35 cellular contexts compared by ENCODE assay signal in the genomic region with DNA sequence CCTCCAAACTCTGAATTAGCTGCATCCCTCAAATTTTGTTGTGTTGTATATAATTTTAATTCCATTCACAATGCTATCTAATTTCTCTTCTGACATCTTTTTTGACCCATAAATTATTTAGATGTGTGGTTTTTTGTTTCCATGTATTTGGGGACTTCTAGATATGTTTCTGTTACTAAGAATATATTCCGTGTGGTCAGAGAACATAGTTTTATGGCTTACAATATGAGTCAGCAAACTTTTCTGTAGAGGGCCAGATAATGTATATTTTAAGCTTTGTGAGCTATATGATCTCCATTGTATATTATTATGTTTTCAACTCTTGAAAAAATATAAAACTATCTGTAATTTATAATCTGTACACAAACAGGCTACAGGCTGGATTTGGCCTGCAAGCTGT.
"Had no signal": no experiment of that assay in that cellular context is flagged by ENCODE, and none has a peak within 500 bp of the region (broad histone marks: within the 10 kb centered on the region; RNA-seq: fewer than 3 reads in every experiment).

No MANE protein-coding gene starts in this region.

- ATAC-seq: activated CD4-positive, CD25-positive, alpha-beta regulatory T cell treated with anti-CD3 and anti-CD28 coated beads, Interleukin-2, amount 50 U/mL, for 24 hours; activated naive CD8-positive, alpha-beta T cell treated with anti-CD3 and anti-CD28 coated beads, Interleukin-2, amount 50 U/mL, for 24 hours; body of pancreas; effector memory CD8-positive, alpha-beta T cell; foreskin keratinocyte; gastrocnemius medialis; heart left ventricle; T-helper 17 cell had no signal

- DNase-seq: activated B cell treated with CpG ODN at 0.5 μM for 24 hours; activated CD4-positive, alpha-beta T cell treated with anti-CD3 and anti-CD28 coated beads for 48 hours; activated CD4-positive, alpha-beta T cell treated with anti-CD3 and anti-CD28 coated beads, Interleukin-2, amount 50 U/mL, for 1 hour; activated CD4-positive, alpha-beta T cell treated with anti-CD3 and anti-CD28 coated beads, Interleukin-2, amount 50 U/mL, for 48 hours; activated CD8-positive, alpha-beta memory T cell treated with anti-CD3 and anti-CD28 coated beads, Interleukin-2, amount 50 U/mL, for 4 hours; activated effector memory CD4-positive, alpha-beta T cell treated with anti-CD3 and anti-CD28 coated beads, Interleukin-2, amount 50 U/mL, for 16 hours; activated naive CD4-positive, alpha-beta T cell treated with anti-CD3 and anti-CD28 coated beads for 36 hours; activated naive CD8-positive, alpha-beta T cell treated with anti-CD3 and anti-CD28 coated beads for 36 hours; activated naive CD8-positive, alpha-beta T cell treated with anti-CD3 and anti-CD28 coated beads, Interleukin-2, amount 50 U/mL, for 24 hours; activated T-cell treated with anti-CD3 and anti-CD28 coated beads, Interleukin-2, amount 50 U/mL, for 1 hour; activated T-cell treated with anti-CD3 and anti-CD28 coated beads, Interleukin-2, amount 50 U/mL, for 48 hours; adrenal gland; amygdala; aorta; body of pancreas; caudate nucleus; cortex of kidney; dermis blood vessel endothelial cell; effector CD4-positive, alpha-beta T cell; effector memory CD8-positive, alpha-beta T cell; erythroblast; foreskin keratinocyte; gastrocnemius medialis; glutamatergic neuron; heart left ventricle; T-helper 1 cell; T-helper 17 cell; T1000; WERI-Rb-1 had no signal

- H3K36me3 ChIP-seq: adrenal gland, esophagus muscularis mucosa, gastrocnemius medialis, heart left ventricle had no signal

- H3K4me1 Mint-ChIP-seq: activated B cell treated with CpG ODN at 0.5 μM for 24 hours; activated naive CD4-positive, alpha-beta T cell treated with anti-CD3 and anti-CD28 coated beads, Interleukin-2, amount 50 U/mL, for 24 hours had no signal

- H3K9me3 ChIP-seq: body of pancreas, gastrocnemius medialis had no signal

- H3K27ac Mint-ChIP-seq: activated B cell treated with CpG ODN at 0.5 μM for 24 hours; activated naive CD4-positive, alpha-beta T cell treated with anti-CD3 and anti-CD28 coated beads for 36 hours; activated naive CD4-positive, alpha-beta T cell treated with anti-CD3 and anti-CD28 coated beads, Interleukin-2, amount 50 U/mL, for 24 hours; activated naive CD8-positive, alpha-beta T cell treated with anti-CD3 and anti-CD28 coated beads for 36 hours; activated naive CD8-positive, alpha-beta T cell treated with anti-CD3 and anti-CD28 coated beads, Interleukin-2, amount 50 U/mL, for 24 hours; activated T-helper 1 cell treated with anti-CD3 and anti-CD28 coated beads, Interleukin-12 subunit alpha, Interleukin-12 subunit beta, Interleukin-2, Interleukin-4 antibody, amounts not matched to agents 30 ng/mL and 10 ng/mL and 1 ng/mL, durations not matched to agents 14 hours and 24 hours and 36 hours; activated T-helper 2 cell treated with anti-CD3 and anti-CD28 coated beads, Interferon-gamma antibody, Interleukin-2, Interleukin-4, amounts not matched to agents 10 μg/mL and 5 μg/mL and 100 μg/mL, durations not matched to agents 14 hours and 24 hours and 36 hours; effector memory CD8-positive, alpha-beta T cell; T-helper 17 cell; T-helper 2 cell treated with Interferon-gamma antibody and Interleukin-4, amounts not matched to agents 5 μg/mL and 100 μg/mL, for 36 hours had no signal

- H3K27me3 Mint-ChIP-seq: activated B cell treated with CpG ODN at 0.5 μM for 24 hours; activated naive CD4-positive, alpha-beta T cell treated with anti-CD3 and anti-CD28 coated beads, Interleukin-2, amount 50 U/mL, for 24 hours; activated naive CD8-positive, alpha-beta T cell treated with anti-CD3 and anti-CD28 coated beads for 36 hours; activated naive CD8-positive, alpha-beta T cell treated with anti-CD3 and anti-CD28 coated beads, Interleukin-2, amount 50 U/mL, for 24 hours; effector memory CD8-positive, alpha-beta T cell; T-helper 17 cell had no signal

- H3K4me1 ChIP-seq: adrenal gland, body of pancreas had no signal

- H3K4me3 ChIP-seq: adrenal gland, body of pancreas, esophagus muscularis mucosa, gastrocnemius medialis, heart left ventricle had no signal

- H3K27ac ChIP-seq: adrenal gland, body of pancreas, esophagus muscularis mucosa, foreskin keratinocyte, gastrocnemius medialis, heart left ventricle, WERI-Rb-1 had no signal

- H3K4me3 Mint-ChIP-seq: activated B cell treated with CpG ODN at 0.5 μM for 24 hours; activated naive CD4-positive, alpha-beta T cell treated with anti-CD3 and anti-CD28 coated beads for 36 hours; activated naive CD4-positive, alpha-beta T cell treated with anti-CD3 and anti-CD28 coated beads, Interleukin-2, amount 50 U/mL, for 24 hours; activated naive CD8-positive, alpha-beta T cell treated with anti-CD3 and anti-CD28 coated beads for 36 hours; activated naive CD8-positive, alpha-beta T cell treated with anti-CD3 and anti-CD28 coated beads, Interleukin-2, amount 50 U/mL, for 24 hours; activated T-helper 1 cell treated with anti-CD3 and anti-CD28 coated beads, Interleukin-12 subunit alpha, Interleukin-12 subunit beta, Interleukin-2, Interleukin-4 antibody, amounts not matched to agents 30 ng/mL and 10 ng/mL and 1 ng/mL, durations not matched to agents 14 hours and 24 hours and 36 hours; effector memory CD8-positive, alpha-beta T cell; T-helper 17 cell; T-helper 2 cell treated with Interferon-gamma antibody and Interleukin-4, amounts not matched to agents 5 μg/mL and 100 μg/mL, for 36 hours had no signal

- H3K27me3 ChIP-seq: adrenal gland, body of pancreas, esophagus muscularis mucosa, foreskin keratinocyte, gastrocnemius medialis, heart left ventricle had no signal
